31 cellular contexts compared by ENCODE assay signal in genomic region chr16:65515193-65515592, GRCh38.
"Had no signal": no experiment of that assay in that cellular context is flagged by ENCODE, and none has a peak within 500 bp of the region (broad histone marks: within the 10 kb centered on the region; RNA-seq: fewer than 3 reads in every experiment).

No MANE protein-coding gene starts in this region.

- H3K79me2 ChIP-seq: parathyroid adenoma had no signal

- H3K4me1 Mint-ChIP-seq: immature natural killer cell; naive thymus-derived CD4-positive, alpha-beta T cell; stimulated activated memory B cell treated with anti-CD40 and anti-IgM and Interleukin-4, amounts not matched to agents 10 μg/mL and 1 μg/mL and 100 μg/mL, for 72 hours; stimulated activated naive CD8-positive, alpha-beta T cell treated with anti-CD3 and anti-CD28 coated beads, Interleukin-15, amount 100 ng/mL, for 72 hours had no signal

- H3K27me3 Mint-ChIP-seq: naive thymus-derived CD4-positive, alpha-beta T cell; natural killer cell treated with Interleukin-12 subunit alpha and Interleukin-12 subunit beta and Interleukin-15 and Interleukin-18, amount 100 ng/mL, for 72 hours; stimulated activated memory B cell treated with anti-CD40 and anti-IgM and Interleukin-4, amounts not matched to agents 10 μg/mL and 1 μg/mL and 100 μg/mL, for 72 hours; stimulated activated naive CD8-positive, alpha-beta T cell treated with anti-CD3 and anti-CD28 coated beads, Interleukin-15, amount 100 ng/mL, for 72 hours had no signal

- H3K27ac Mint-ChIP-seq: immature natural killer cell; naive thymus-derived CD4-positive, alpha-beta T cell; natural killer cell treated with Interleukin-12 subunit alpha and Interleukin-12 subunit beta and Interleukin-15 and Interleukin-18, amount 100 ng/mL, for 72 hours; neural progenitor cell; progenitor cell of endocrine pancreas; stimulated activated memory B cell treated with anti-CD40 and anti-IgM and Interleukin-4, amounts not matched to agents 10 μg/mL and 1 μg/mL and 100 μg/mL, for 72 hours; stimulated activated naive CD8-positive, alpha-beta T cell treated with anti-CD3 and anti-CD28 coated beads, Interleukin-15, amount 100 ng/mL, for 72 hours had no signal

- H3K27ac ChIP-seq: heart right ventricle, left lung, lower lobe of right lung, neural progenitor cell, neutrophil, parathyroid adenoma, right atrium auricular region, right lobe of liver, tibial nerve, upper lobe of left lung, vagina had no signal

- H3K4me3 ChIP-seq: heart right ventricle, left lung, lower lobe of right lung, mucosa of descending colon, neural progenitor cell, right atrium auricular region, right lobe of liver, smooth muscle cell, tibial nerve, upper lobe of left lung, vagina had no signal

- H3K9me3 Mint-ChIP-seq: neural progenitor cell; stimulated activated naive CD8-positive, alpha-beta T cell treated with anti-CD3 and anti-CD28 coated beads, Interleukin-15, amount 100 ng/mL, for 72 hours had no signal

- H3K4me3 Mint-ChIP-seq: immature natural killer cell; naive thymus-derived CD4-positive, alpha-beta T cell; natural killer cell treated with Interleukin-12 subunit alpha and Interleukin-12 subunit beta and Interleukin-15 and Interleukin-18, amount 100 ng/mL, for 72 hours; neural progenitor cell; stimulated activated memory B cell treated with anti-CD40 and anti-IgM and Interleukin-4, amounts not matched to agents 10 μg/mL and 1 μg/mL and 100 μg/mL, for 72 hours; stimulated activated naive CD8-positive, alpha-beta T cell treated with anti-CD3 and anti-CD28 coated beads, Interleukin-15, amount 100 ng/mL, for 72 hours had no signal

- H3K27me3 ChIP-seq: heart right ventricle, left lung, neural progenitor cell, neutrophil, right atrium auricular region, right lobe of liver, tibial nerve, upper lobe of left lung, vagina had no signal

- H3K4me2 ChIP-seq: neural progenitor cell, smooth muscle cell had no signal

- H3K4me1 ChIP-seq: left lung, lower lobe of right lung, parathyroid adenoma, right atrium auricular region, right lobe of liver, upper lobe of left lung, vagina had no signal

- H3K9ac ChIP-seq: neural progenitor cell, parathyroid adenoma had no signal

- DNase-seq: heart right ventricle; hippocampal formation; immature natural killer cell; kidney; left colon; left lung; lower lobe of right lung; mesendoderm; midbrain; mucosa of descending colon; naive thymus-derived CD4-positive, alpha-beta T cell; occipital lobe; right lobe of liver; stimulated activated CD4-positive, alpha-beta T cell treated with anti-CD3 and anti-CD28 coated beads, Interleukin-1b, Interleukin-23, amount 100 ng/mL, for 48 hours; stimulated activated CD4-positive, alpha-beta T cell treated with anti-CD3 and anti-CD28 coated beads, Interleukin-2, amount 100 ng/mL, for 48 hours; stimulated activated CD4-positive, alpha-beta T cell treated with anti-CD3 and anti-CD28 coated beads, Interleukin-4, amount 100 ng/mL, for 4 hours; stimulated activated CD8-positive, alpha-beta memory T cell treated with anti-CD3 and anti-CD28 coated beads, Interleukin-4, amount 100 ng/mL, for 48 hours; stimulated activated naive CD4-positive, alpha-beta T cell treated with Interleukin-2 at 50 U/mL for 16 hours; stimulated activated naive CD8-positive, alpha-beta T cell treated with anti-CD3 and anti-CD28 coated beads, Interleukin-15, amount 100 ng/mL, for 72 hours; substantia nigra; upper lobe of left lung had no signal

- H3K9me3 ChIP-seq: heart right ventricle, left lung, lower lobe of right lung, mucosa of descending colon, neutrophil, right atrium auricular region, right lobe of liver, tibial nerve, upper lobe of left lung, vagina had no signal

- H2AFZ ChIP-seq: neural progenitor cell, parathyroid adenoma had no signal

- H3K36me3 ChIP-seq: heart right ventricle, left lung, lower lobe of right lung, neural progenitor cell, neutrophil, right atrium auricular region, right lobe of liver, tibial nerve, upper lobe of left lung, vagina had no signal

- H3K36me3 Mint-ChIP-seq: immature natural killer cell; naive thymus-derived CD4-positive, alpha-beta T cell; natural killer cell treated with Interleukin-12 subunit alpha and Interleukin-12 subunit beta and Interleukin-15 and Interleukin-18, amount 100 ng/mL, for 72 hours; neural progenitor cell; stimulated activated memory B cell treated with anti-CD40 and anti-IgM and Interleukin-4, amounts not matched to agents 10 μg/mL and 1 μg/mL and 100 μg/mL, for 72 hours had no signal
